In genomic region chr17:38721802-38722201, GRCh38 we compare ENCODE assay signal across 1 cellular context.
TF ChIP-seq lines count a peak whose summit lies in the region.

No MANE protein-coding gene starts in this region.

TF ChIP-seq in HepG2, 621 proteins besides CTCF, POLR2A, EP300 and RAD21:
- TF ChIP-seq PCBP1 (IDR thresholded peaks at IDR 0.05; ENCODE audit: borderline replicate concordance, low read depth, low read length) = peak; percentile 40; the same call in 1 of the 2 replicates
- no peak for TF ChIP-seq FOXP1 (IDR thresholded peaks at IDR 0.05)
- no peak for TF ChIP-seq FOXP1 (CRISPR knock-in tag; IDR thresholded peaks at IDR 0.05)
- TF ChIP-seq AGO2 (optimal IDR thresholded peaks at IDR 0.05; ENCODE audit: low read depth, low read length) = peak; percentile 68
- no peak for TF ChIP-seq ZFP36 (IDR thresholded peaks at IDR 0.05; ENCODE audit: borderline replicate concordance, low read depth, low read length, partially characterized antibody)
- no peak for TF ChIP-seq ZBTB14 (CRISPR knock-in tag; IDR thresholded peaks at IDR 0.05)
- TF ChIP-seq ZMYM4 (CRISPR knock-in tag; IDR thresholded peaks at IDR 0.05) = no peak
- TF ChIP-seq MIER3 (CRISPR knock-in tag; IDR thresholded peaks at IDR 0.05; ENCODE audit: borderline replicate concordance) = no peak
- peak; percentile 52; the same call in 1 of the 2 replicates for TF ChIP-seq RBFOX2 (IDR thresholded peaks at IDR 0.05; ENCODE audit: low read depth, low read length)
